ENCODE assay signal across 10 cellular contexts in the genomic region with DNA sequence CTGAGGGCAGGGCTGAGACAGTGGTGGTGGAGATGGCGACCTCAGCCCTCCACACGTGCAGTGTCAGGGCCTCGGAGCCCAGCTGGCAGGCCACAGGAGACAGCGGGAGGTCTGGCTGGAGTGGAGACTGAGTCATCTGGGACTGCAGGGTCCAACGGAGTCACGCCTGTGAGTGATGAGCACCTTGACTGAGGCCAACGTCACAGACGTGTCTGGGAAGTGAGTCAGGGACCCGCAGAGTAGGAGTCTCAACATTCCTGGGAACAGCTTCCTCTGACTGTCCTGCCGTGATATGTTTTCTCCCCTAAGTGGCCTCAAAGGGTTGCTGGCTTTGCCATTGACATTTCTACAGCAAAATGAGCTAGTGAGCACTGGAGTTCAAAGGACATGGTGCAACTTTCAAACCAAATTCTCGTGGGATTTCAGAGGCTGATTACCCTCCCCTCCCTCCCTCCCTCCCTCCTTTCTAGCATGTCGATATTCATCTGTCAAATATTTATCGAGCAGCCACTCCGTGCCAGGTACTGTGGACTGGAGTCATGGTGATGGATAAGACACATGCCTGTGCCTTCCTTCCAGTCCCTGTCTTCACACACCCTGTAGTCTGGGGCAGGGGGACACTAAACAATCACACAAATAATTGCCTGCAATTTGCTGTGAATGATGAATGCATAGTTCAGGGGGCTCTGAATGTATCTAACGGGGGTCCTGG. TPM values are rescaled to one million over a fixed set of nuclear protein-coding genes. Genes with fewer than 3 reads are reported as not detected.
DNase-seq lines count a peak whose midpoint lies in the region; ATAC-seq and TF ChIP-seq lines count a peak whose summit lies in the region.
"Had no signal": no experiment of that assay in that cellular context is flagged by ENCODE, and none has a peak within 500 bp of the region (broad histone marks: within the 10 kb centered on the region; RNA-seq: fewer than 3 reads in every experiment).

No MANE protein-coding gene starts in this region.

- H3K4me3 ChIP-seq in fibroblast of mammary gland (ENCODE audit: control insufficient read depth, low read depth, low read length) = no peak overlapping the region

- no peak for ATAC-seq in GM19455 (IDR thresholded peaks at IDR 0.05; ENCODE audit: unreplicated experiment)

- intact Hi-C loops in head of caudate nucleus (cut with DNase I) = no loop called here

- peak; percentile 26 for TF ChIP-seq CTCF in fibroblast of mammary gland (conservative IDR thresholded peaks at IDR 0.05; ENCODE audit: control insufficient read depth, insufficient read depth, low read depth, low read length)

- DNase-seq in EL (peak; percentile 100), RKO (ENCODE audit: low spot score) (peak; percentile 98), fibroblast of mammary gland (ENCODE audit: low read depth) (peak; percentile 100), renal cortical epithelial cell (ENCODE audit: low read depth) (peak; percentile 99), NCI-H524 (lab: John Stamatoyannopoulos, UW) (no peak), head of caudate nucleus (no peak), cerebellar nuclear complex (lab: John Stamatoyannopoulos, UW) (no peak)
- DNase-seq: activated B cell treated with CpG ODN at 0.5 μM for 24 hours, NCI-H748 treated with DMSO at 0.1 percent for 48 hours had no signal

RNA-seq across cellular contexts. Expression of gene AMOTL2, which starts 53.3 kb away (rescaled TPM):
- 141 and 180 TPM in 2 replicates for total RNA-seq in renal cortical epithelial cell
- total RNA-seq: activated B cell treated with CpG ODN at 0.5 μM for 24 hours had no signal

RNA-seq across cellular contexts. Expression of gene ANAPC13, which starts 58.2 kb away (rescaled TPM):
- 76.6 and 162 TPM in 2 replicates for total RNA-seq in renal cortical epithelial cell

RNA-seq across cellular contexts. Expression of gene CEP63, which starts 58.3 kb away (rescaled TPM):
- 10.8 and 31.3 TPM in 2 replicates for total RNA-seq in renal cortical epithelial cell

Comparison
In these comparisons a context has a peak if more than half of its experiments do, and no peak if none do; other contexts are left out.
1. DNase-seq: peak in EL (single experiment), RKO (single experiment), fibroblast of mammary gland (single experiment) and renal cortical epithelial cell (single experiment); none in NCI-H524 (0 of 2), head of caudate nucleus (0 of 42) and cerebellar nuclear complex (0 of 2).